1 cellular context compared by ENCODE assay signal in genomic region chr17:75273968-75274708, GRCh38.
TF ChIP-seq lines count a peak whose summit lies in the region.

No MANE protein-coding gene starts in this region.

TF ChIP-seq in K562, 482 proteins besides CTCF, POLR2A, EP300 and RAD21 (continued from another document):
- TF ChIP-seq MAX (CRISPR knock-in tag; IDR thresholded peaks at IDR 0.05) (no peak; the same call in 1 of the 2 replicates), ZNF212 (CRISPR knock-in tag; IDR thresholded peaks at IDR 0.05) (no peak), TAF15 (IDR thresholded peaks at IDR 0.05; ENCODE audit: low read depth, low read length) (no peak), HES1 (IDR thresholded peaks at IDR 0.05; ENCODE audit: low read depth) (no peak), HNRNPH1 (optimal IDR thresholded peaks at IDR 0.05; ENCODE audit: low read depth, low read length) (no peak), EWSR1 (IDR thresholded peaks at IDR 0.05; ENCODE audit: borderline replicate concordance, low read depth, partially characterized antibody) (no peak), NFRKB (IDR thresholded peaks at IDR 0.05; ENCODE audit: low read depth) (no peak), GABPA (tag; conservative IDR thresholded peaks at IDR 0.05; ENCODE audit: low read depth) (no peak), MBD1 (CRISPR knock-in tag; IDR thresholded peaks at IDR 0.05) (no peak), E2F1 (CRISPR knock-in tag; IDR thresholded peaks at IDR 0.05) (no peak)
